ENCODE assay signal across 1 cellular context in the genomic region with DNA sequence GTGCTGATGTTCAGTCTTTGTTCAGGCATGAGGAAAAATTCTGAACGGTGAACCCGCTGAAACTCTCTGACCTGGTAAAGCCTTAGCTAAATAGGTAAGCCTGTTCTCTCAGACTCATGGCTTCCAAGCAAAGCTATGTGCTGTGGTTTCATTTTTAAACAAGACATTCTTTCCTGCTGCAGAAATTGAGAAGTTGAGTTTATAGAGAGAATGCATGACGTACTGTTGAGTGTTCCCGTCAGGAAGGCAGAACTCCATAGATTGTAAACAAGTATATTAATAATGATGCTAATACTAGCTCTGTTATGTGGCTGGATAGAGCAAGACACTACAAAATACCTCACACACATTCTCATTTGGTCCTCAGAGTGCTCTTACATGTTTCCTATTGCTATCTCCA.
TF ChIP-seq lines count a peak whose summit lies in the region.

No MANE protein-coding gene starts in this region.

TF ChIP-seq in IMR-90, 13 proteins besides CTCF, POLR2A, EP300 and RAD21:
- TF ChIP-seq MAZ (IDR thresholded peaks at IDR 0.05; ENCODE audit: borderline replicate concordance, low read depth, low read length) (no peak), ELK1 (IDR thresholded peaks at IDR 0.05; ENCODE audit: borderline replicate concordance, low read depth, low read length) (no peak), MXI1 (IDR thresholded peaks at IDR 0.05; ENCODE audit: borderline replicate concordance, low read depth, low read length) (no peak), BHLHE40 (IDR thresholded peaks at IDR 0.05; ENCODE audit: low read depth, low read length) (no peak), NFE2L2 (IDR thresholded peaks at IDR 0.05; ENCODE audit: low read depth, low read length) (no peak), CEBPB (IDR thresholded peaks at IDR 0.05; ENCODE audit: low read depth, low read length) (no peak), CHD1 (IDR thresholded peaks at IDR 0.05; ENCODE audit: low read depth, low read length) (no peak), FOS (IDR thresholded peaks at IDR 0.05; ENCODE audit: low read depth, low read length) (no peak), MAFK (IDR thresholded peaks at IDR 0.05; ENCODE audit: low read depth, low read length) (no peak), RCOR1 (IDR thresholded peaks at IDR 0.05; ENCODE audit: insufficient replicate concordance, low read length) (no peak), SMC3 (IDR thresholded peaks at IDR 0.05; ENCODE audit: low read depth, low read length) (no peak), RFX5 (IDR thresholded peaks at IDR 0.05; ENCODE audit: low read depth, low read length) (no peak)
- TF ChIP-seq, protein P1, sequence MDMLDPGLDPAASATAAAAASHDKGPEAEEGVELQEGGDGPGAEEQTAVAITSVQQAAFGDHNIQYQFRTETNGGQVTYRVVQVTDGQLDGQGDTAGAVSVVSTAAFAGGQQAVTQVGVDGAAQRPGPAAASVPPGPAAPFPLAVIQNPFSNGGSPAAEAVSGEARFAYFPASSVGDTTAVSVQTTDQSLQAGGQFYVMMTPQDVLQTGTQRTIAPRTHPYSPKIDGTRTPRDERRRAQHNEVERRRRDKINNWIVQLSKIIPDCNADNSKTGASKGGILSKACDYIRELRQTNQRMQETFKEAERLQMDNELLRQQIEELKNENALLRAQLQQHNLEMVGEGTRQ (IDR thresholded peaks at IDR 0.05; ENCODE audit: low read depth, low read length): no peak
